In genomic region chr19:14434543-14435319, GRCh38 we compare ENCODE assay signal across 8 cellular contexts. TPM values are rescaled to one million over a fixed set of nuclear protein-coding genes. Genes with fewer than 3 reads are reported as not detected.
DNase-seq lines count a peak whose midpoint lies in the region; ATAC-seq and TF ChIP-seq lines count a peak whose summit lies in the region.

No MANE protein-coding gene starts in this region.

- H3K27ac ChIP-seq in thyroid gland = peak overlapping the region; percentile 52 to 72 (median 67)

- H3K27me3 Mint-ChIP-seq in T-helper 2 cell treated with Interferon-gamma antibody and Interleukin-4, amounts not matched to agents 5 μg/mL and 100 μg/mL, for 36 hours (ENCODE audit: low read depth) = peaks cover 7% of the 10 kb centered on the region
- H3K27me3 Mint-ChIP-seq in T-helper 1 cell treated with Interleukin-12 subunit alpha and Interleukin-12 subunit beta and Interleukin-4 antibody, amounts not matched to agents 30 μg/mL and 1 μg/mL, for 36 hours (ENCODE audit: low read depth) = peaks cover 9% of the 10 kb centered on the region
- H3K27me3 Mint-ChIP-seq in mesothelial cell of epicardium (ENCODE audit: low read depth) = peaks cover 16% of the 10 kb centered on the region

- intact Hi-C loops in thyroid gland (cut with DNase I) = no loop called here

- H3K4me1 Mint-ChIP-seq in T-helper 2 cell treated with Interferon-gamma antibody and Interleukin-4, amounts not matched to agents 5 μg/mL and 100 μg/mL, for 36 hours (ENCODE audit: low read depth) = peaks cover 33% of the 10 kb centered on the region
- peaks cover 31% of the 10 kb centered on the region for H3K4me1 Mint-ChIP-seq in T-helper 1 cell treated with Interleukin-12 subunit alpha and Interleukin-12 subunit beta and Interleukin-4 antibody, amounts not matched to agents 30 μg/mL and 1 μg/mL, for 36 hours (ENCODE audit: low read depth)
- H3K4me1 Mint-ChIP-seq in mesothelial cell of epicardium = peaks cover 22% of the 10 kb centered on the region

- H3K27me3 ChIP-seq in thyroid gland = no peaks in the 10 kb centered on the region

- DNase-seq in T-helper 2 cell treated with Interferon-gamma antibody and Interleukin-4, amounts not matched to agents 5 μg/mL and 100 μg/mL, for 36 hours (ENCODE audit: low spot score) = peak; percentile 29
- DNase-seq in T-helper 2 cell (no peak), dermis blood vessel endothelial cell (peak; percentile 81), mesothelial cell of epicardium (ENCODE audit: low spot score in 2 of 2, unreplicated experiment in 2 of 2) (no peak), thyroid gland (peak; percentile 18 to 36)

- peak overlapping the region in 1 of 3 donors; percentile 79 for H3K4me3 ChIP-seq in thyroid gland (replicated peaks in 1 of 3)

- 47 to 71% methylated on average over 19 to 23 of the region's 23 CpGs for WGBS in thyroid gland, 2 donors

- peak overlapping the region; percentile 78 for H3K27ac Mint-ChIP-seq in T-helper 2 cell treated with Interferon-gamma antibody and Interleukin-4, amounts not matched to agents 5 μg/mL and 100 μg/mL, for 36 hours
- H3K27ac Mint-ChIP-seq in T-helper 1 cell treated with Interleukin-12 subunit alpha and Interleukin-12 subunit beta and Interleukin-4 antibody, amounts not matched to agents 30 μg/mL and 1 μg/mL, for 36 hours = peak overlapping the region; percentile 55
- H3K27ac Mint-ChIP-seq in mesothelial cell of epicardium = peak overlapping the region; percentile 86

- no peaks in the 10 kb centered on the region for H3K9me3 Mint-ChIP-seq in T-helper 2 cell treated with Interferon-gamma antibody and Interleukin-4, amounts not matched to agents 5 μg/mL and 100 μg/mL, for 36 hours
- no peaks in the 10 kb centered on the region for H3K9me3 Mint-ChIP-seq in T-helper 1 cell treated with Interleukin-12 subunit alpha and Interleukin-12 subunit beta and Interleukin-4 antibody, amounts not matched to agents 30 μg/mL and 1 μg/mL, for 36 hours
- H3K9me3 Mint-ChIP-seq in mesothelial cell of epicardium = no peaks in the 10 kb centered on the region

- H3K9me3 ChIP-seq in thyroid gland = no peaks in the 10 kb centered on the region

- H3K4me3 Mint-ChIP-seq in T-helper 2 cell treated with Interferon-gamma antibody and Interleukin-4, amounts not matched to agents 5 μg/mL and 100 μg/mL, for 36 hours = peak overlapping the region; percentile 82
- H3K4me3 Mint-ChIP-seq in T-helper 1 cell treated with Interleukin-12 subunit alpha and Interleukin-12 subunit beta and Interleukin-4 antibody, amounts not matched to agents 30 μg/mL and 1 μg/mL, for 36 hours = peak overlapping the region; percentile 74
- peak overlapping the region; percentile 63 for H3K4me3 Mint-ChIP-seq in mesothelial cell of epicardium

- ATAC-seq in GM21619 (IDR thresholded peaks at IDR 0.05; ENCODE audit: unreplicated experiment) = no peak
- ATAC-seq in HG02870 (IDR thresholded peaks at IDR 0.05; ENCODE audit: unreplicated experiment) = no peak

- no peak for TF ChIP-seq POLR2A in thyroid gland (IDR thresholded peaks at IDR 0.05)

- H3K4me1 ChIP-seq in thyroid gland = peaks cover 8 to 17% of the 10 kb centered on the region in 2 donors

- peaks cover 9% of the 10 kb centered on the region for H3K36me3 Mint-ChIP-seq in T-helper 2 cell treated with Interferon-gamma antibody and Interleukin-4, amounts not matched to agents 5 μg/mL and 100 μg/mL, for 36 hours (ENCODE audit: low read depth)
- no peaks in the 10 kb centered on the region for H3K36me3 Mint-ChIP-seq in T-helper 1 cell treated with Interleukin-12 subunit alpha and Interleukin-12 subunit beta and Interleukin-4 antibody, amounts not matched to agents 30 μg/mL and 1 μg/mL, for 36 hours (ENCODE audit: low read depth)
- no peaks in the 10 kb centered on the region for H3K36me3 Mint-ChIP-seq in mesothelial cell of epicardium

- TF ChIP-seq CTCF in mesothelial cell of epicardium (IDR thresholded peaks at IDR 0.05; ENCODE audit: unreplicated experiment) (no peak), thyroid gland (IDR thresholded peaks at IDR 0.05) (no peak)

- no peaks in the 10 kb centered on the region for H3K36me3 ChIP-seq in thyroid gland

RNA-seq across cellular contexts. Expression of gene PKN1, which starts 1.6 kb away (rescaled TPM):
- total RNA-seq in dermis blood vessel endothelial cell (282 and 439 TPM in 2 replicates), mesothelial cell of epicardium (84.5 to 89.1 TPM (median 85.9 TPM) in 3 replicates), thyroid gland (10 to 100 TPM; 66.5 to 79.8 (median 74.2) TPM)

RNA-seq across cellular contexts. Expression of gene DDX39A, which starts 15.6 kb away (rescaled TPM):
- 104 and 123 TPM in 2 replicates for total RNA-seq in dermis blood vessel endothelial cell
- total RNA-seq in mesothelial cell of epicardium = 66.9 to 68.6 TPM (median 67.6 TPM) in 3 replicates
- 10 to 100 TPM; 53.3 to 89.7 (median 59.7) TPM for total RNA-seq in thyroid gland

RNA-seq across cellular contexts. Expression of gene PTGER1, which starts 40.4 kb away (rescaled TPM):
- total RNA-seq in dermis blood vessel endothelial cell (0.17 and 0.42 TPM in 2 replicates), mesothelial cell of epicardium (2.8 to 3.5 TPM (median 2.8 TPM) in 3 replicates), thyroid gland (1 to 10 TPM in 1 of 4 donors, not detected in 3; 1.5 TPM)

RNA-seq across cellular contexts. Expression of gene ADGRE5, which starts 53.5 kb away (rescaled TPM):
- total RNA-seq in dermis blood vessel endothelial cell (5.3 and 12.7 TPM in 2 replicates), mesothelial cell of epicardium (4.5 to 5.4 TPM (median 4.9 TPM) in 3 replicates), thyroid gland (10 to 100 TPM; 35.7 to 63.4 (median 37.8) TPM)

Comparison
In these comparisons a context has a peak if more than half of its experiments do, and no peak if none do; other contexts are left out.
1. DNase-seq: peak in T-helper 2 cell treated with Interferon-gamma antibody and Interleukin-4, amounts not matched to agents 5 μg/mL and 100 μg/mL, for 36 hours (single experiment), dermis blood vessel endothelial cell (single experiment) and thyroid gland (2 of 2); none in T-helper 2 cell (0 of 5) and mesothelial cell of epicardium (0 of 2).
2. Peak in every context shown above with its lines, with median percentiles within 50 percentile points of each other: H3K27ac Mint-ChIP-seq and H3K4me3 Mint-ChIP-seq.